Comparison of ENCODE assay signal across 27 cellular contexts in the genomic region with DNA sequence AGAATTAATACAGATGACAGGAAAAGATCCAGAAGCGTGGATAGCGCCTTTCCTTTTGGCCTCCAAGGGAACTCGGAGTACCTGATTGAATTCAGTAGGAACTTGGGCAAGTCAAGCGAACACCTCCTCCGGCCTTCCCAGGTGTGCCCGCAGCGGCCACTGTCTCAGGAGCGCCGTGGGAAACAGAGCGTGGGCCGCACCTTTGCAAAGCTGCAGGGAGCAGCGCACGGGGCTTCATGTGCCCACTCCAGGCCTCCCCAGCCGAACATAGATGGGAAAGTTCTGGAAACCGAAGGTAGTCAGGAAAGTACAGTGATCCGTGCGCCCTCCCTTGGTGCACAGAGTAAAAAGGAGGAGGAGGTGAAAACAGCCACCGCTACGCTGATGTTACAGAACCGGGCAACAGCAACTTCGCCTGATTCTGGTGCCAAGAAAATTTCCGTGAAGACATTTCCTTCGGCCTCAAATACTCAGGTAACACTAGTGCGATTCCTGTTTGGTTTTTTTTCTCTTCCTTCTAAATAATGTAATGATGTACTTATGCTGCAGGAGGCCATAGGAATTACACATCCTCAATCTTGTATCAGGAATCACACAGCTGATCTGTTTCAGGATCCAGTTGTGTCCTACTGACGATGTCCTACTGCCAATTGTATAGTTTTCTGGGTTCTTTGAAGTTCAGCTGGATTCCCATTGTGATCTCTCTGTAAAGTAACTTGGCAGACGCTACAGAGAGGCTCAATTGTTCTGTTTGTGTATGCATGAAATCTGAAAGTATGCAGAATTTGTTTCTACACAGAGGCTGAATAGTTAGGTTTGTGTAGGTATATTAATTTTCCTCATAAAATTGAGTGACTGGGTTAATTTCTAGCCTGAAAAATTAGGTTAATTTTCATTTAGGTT.
DNase-seq lines count a peak whose midpoint lies in the region; ATAC-seq, FAIRE-seq and TF ChIP-seq lines count a peak whose summit lies in the region.
"Had no signal": no experiment of that assay in that cellular context is flagged by ENCODE, and none has a peak within 500 bp of the region (broad histone marks: within the 10 kb centered on the region; RNA-seq: fewer than 3 reads in every experiment).

No MANE protein-coding gene starts in this region.

- in situ Hi-C loops in IMR-90 (cut with MboI; ENCODE audit: low sequenced_read_pairs) = no loop called here

- intact Hi-C loops in IMR-90 (cut with micrococcal nuclease) (no loop called here), kidney (cut with DNase I) (no loop called here), prostate gland (cut with DNase I) (no loop called here)
- intact Hi-C loops in CD8-positive, alpha-beta T cell (cut with DNase I, micrococcal nuclease) = no loop called here

- dilution Hi-C loops in IMR-90 (cut with HindIII; ENCODE audit: low sequenced_read_pairs, unreplicated experiment) = no loop called here

- H3K9ac ChIP-seq in IMR-90 (ENCODE audit: low read depth, low read length) (no peak overlapping the region), kidney (ENCODE audit: low read length in 2 of 2) (peak overlapping the region in 1 of 2 donors; percentile 63)

- H2AK9ac ChIP-seq in IMR-90 (replicated peaks; ENCODE audit: low read depth, low read length, poor library complexity) = peak overlapping the region; percentile 50

- H2BK20ac ChIP-seq in IMR-90 (ENCODE audit: low read depth, low read length) = no peak overlapping the region

- H2BK5ac ChIP-seq in IMR-90 (ENCODE audit: low read depth, low read length, poor library complexity, severe bottlenecking) = no peak overlapping the region

- peak overlapping the region; percentile 29 for H2AFZ ChIP-seq in IMR-90 (replicated peaks; ENCODE audit: low read length, poor library complexity)
- H2AFZ ChIP-seq: PC-9 had no signal

- no peak overlapping the region for H3K14ac ChIP-seq in IMR-90 (replicated peaks; ENCODE audit: low read depth, low read length)

- no peak for FAIRE-seq in kidney (lab: Jason Lieb, UNC)
- FAIRE-seq: A549, D721Med, GM19239, H1 had no signal

- H3K4ac ChIP-seq in IMR-90 (ENCODE audit: low read depth, low read length) = no peak overlapping the region

- TF ChIP-seq RAD21 in IMR-90 (IDR thresholded peaks at IDR 0.05; ENCODE audit: low read length) = no peak

- H2AK5ac ChIP-seq in IMR-90 (ENCODE audit: low read depth, low read length) = no peak overlapping the region

- no peak overlapping the region for H3K27ac ChIP-seq in IMR-90 (ENCODE audit: insufficient read depth, low read length)
- H3K27ac ChIP-seq in kidney (ENCODE audit: low read depth in 2 of 2, low read length in 2 of 2) = peak overlapping the region; percentile 29 to 43
- peak overlapping the region; percentile 46 to 62 for H3K27ac ChIP-seq in prostate gland
- H3K27ac ChIP-seq in CD8-positive, alpha-beta T cell (ENCODE audit: low read depth, low read length) = no peak overlapping the region
- H3K27ac ChIP-seq: A549, PC-9, SK-N-MC had no signal

- no peak overlapping the region for H3K56ac ChIP-seq in IMR-90 (ENCODE audit: extremely low read depth, insufficient read depth, low read length)

- ATAC-seq in IMR-90 (ENCODE audit: low read depth) (no peak), HG03439 (IDR thresholded peaks at IDR 0.05; ENCODE audit: unreplicated experiment) (no peak)
- no peak for ATAC-seq in CD8-positive, alpha-beta T cell
- ATAC-seq: HCT116 had no signal

- no peaks in the 10 kb centered on the region for H3K4me1 Mint-ChIP-seq in CD8-positive, alpha-beta T cell (ENCODE audit: low read depth)

- H3K4me3 Mint-ChIP-seq in CD8-positive, alpha-beta T cell = no peak overlapping the region
- H3K4me3 Mint-ChIP-seq: B cell, CD14-positive monocyte had no signal

- H4K91ac ChIP-seq in IMR-90 (ENCODE audit: insufficient read depth, low read depth, low read length) = no peak overlapping the region

- H3K23ac ChIP-seq in IMR-90 (ENCODE audit: low read depth, low read length) = no peak overlapping the region

- H4K20me1 ChIP-seq in IMR-90 (ENCODE audit: insufficient read depth, low read length) = no peaks in the 10 kb centered on the region

- no peak overlapping the region for H2BK15ac ChIP-seq in IMR-90 (ENCODE audit: low read depth, low read length)

- CTCF ChIA-PET in IMR-90 (lab: Yijun Ruan, JAX) = no interaction called here
- CTCF ChIA-PET in CD8-positive, alpha-beta T cell (lab: Charles Lee) = no interaction called here

- H3K27me3 Mint-ChIP-seq in CD8-positive, alpha-beta T cell (ENCODE audit: low read depth) = peaks cover 9% of the 10 kb centered on the region

- H3K18ac ChIP-seq in IMR-90 (ENCODE audit: low read depth, low read length) = no peak overlapping the region

- TF ChIP-seq CTCF in IMR-90 (conservative IDR thresholded peaks at IDR 0.05; ENCODE audit: low read depth, low read length) = no peak
- TF ChIP-seq CTCF in kidney (IDR thresholded peaks at IDR 0.05; ENCODE audit: borderline replicate concordance, extremely low read depth, insufficient read depth) = no peak
- peak in 1 of 4 experiments; percentile 2 for TF ChIP-seq CTCF in prostate gland (IDR thresholded peaks at IDR 0.05)
- TF ChIP-seq CTCF in CD8-positive, alpha-beta T cell (IDR thresholded peaks at IDR 0.05) = no peak

- H2BK120ac ChIP-seq in IMR-90 (ENCODE audit: low read depth, low read length) = no peak overlapping the region

- H3K27me3 ChIP-seq in IMR-90 (ENCODE audit: control insufficient read depth, insufficient read depth, low read length) (peaks cover 4% of the 10 kb centered on the region; the same call in 1 of the 2 replicates), prostate gland (replicated peaks; ENCODE audit: insufficient read depth) (no peaks in the 10 kb centered on the region)
- H3K27me3 ChIP-seq in CD8-positive, alpha-beta T cell (ENCODE audit: insufficient read depth, low read length) = no peaks in the 10 kb centered on the region

- 97% methylated on average over 17 of the region's 26 CpGs; no CpG with 5 or more reads in 1 of the 2 experiments for WGBS in IMR-90 (ENCODE audit: extremely low coverage in 2 of 2, insufficient read length in 1 of 2), 2 experiments
- WGBS in prostate gland = 68% methylated on average over 26 of the region's 26 CpGs

- H3K4me3 ChIP-seq in IMR-90 (ENCODE audit: insufficient read depth, low read depth, low read length) = no peak overlapping the region
- peak overlapping the region in 1 of 2 donors; percentile 20 for H3K4me3 ChIP-seq in kidney (ENCODE audit: low read length in 2 of 2)
- no peak overlapping the region for H3K4me3 ChIP-seq in prostate gland
- no peak overlapping the region for H3K4me3 ChIP-seq in CD8-positive, alpha-beta T cell (ENCODE audit: low read depth, low read length)
- H3K4me3 ChIP-seq: A549, PC-9, SK-N-MC had no signal

- TF ChIP-seq POLR2A in IMR-90 (IDR thresholded peaks at IDR 0.05; ENCODE audit: low read depth, low read length) (no peak), prostate gland (IDR thresholded peaks at IDR 0.05) (no peak)

- no peaks in the 10 kb centered on the region for H3K4me1 ChIP-seq in IMR-90 (ENCODE audit: control insufficient read depth, insufficient read depth, low read length)
- H3K4me1 ChIP-seq in kidney (ENCODE audit: control insufficient read depth in 1 of 2, insufficient read depth in 1 of 2, low read depth in 1 of 2, low read length in 2 of 2) = peaks cover 11 to 30% of the 10 kb centered on the region in 2 donors
- no peaks in the 10 kb centered on the region for H3K4me1 ChIP-seq in prostate gland (replicated peaks)
- H3K4me1 ChIP-seq in CD8-positive, alpha-beta T cell (ENCODE audit: insufficient read depth, low read length) = no peaks in the 10 kb centered on the region
- H3K4me1 ChIP-seq: A549 had no signal

- no peaks in the 10 kb centered on the region for H3K79me1 ChIP-seq in IMR-90 (ENCODE audit: low read depth in 1 of 2, low read length in 2 of 2)

- POLR2A ChIA-PET in IMR-90 (lab: Charles Lee; ENCODE audit: unreplicated experiment) = no interaction called here
- POLR2A ChIA-PET in CD8-positive, alpha-beta T cell (lab: Charles Lee) = no interaction called here

- H3K9me1 ChIP-seq in IMR-90 (ENCODE audit: insufficient read depth, low read length) = no peaks in the 10 kb centered on the region

- H3K4me2 ChIP-seq in IMR-90 (ENCODE audit: low read depth, low read length) = no peak overlapping the region
- H3K4me2 ChIP-seq: A549, PC-9 had no signal

- no TSS peak for BruUV-seq in IMR-90 (replicated peaks; lab: Mats Ljungman, UMichigan)

- no peak overlapping the region for H4K5ac ChIP-seq in IMR-90 (ENCODE audit: low read depth, low read length)

- no peak overlapping the region for H3K27ac Mint-ChIP-seq in CD8-positive, alpha-beta T cell
- H3K27ac Mint-ChIP-seq: B cell, CD14-positive monocyte had no signal

- no peaks in the 10 kb centered on the region for H3K36me3 Mint-ChIP-seq in CD8-positive, alpha-beta T cell
- H3K36me3 Mint-ChIP-seq: CD14-positive monocyte had no signal

- no peak overlapping the region for H4K8ac ChIP-seq in IMR-90 (ENCODE audit: low read depth in 2 of 2, low read length in 2 of 2)

- H3K9me3 ChIP-seq in IMR-90 (ENCODE audit: control insufficient read depth, insufficient read depth, low read length) (no peaks in the 10 kb centered on the region), kidney (ENCODE audit: control insufficient read depth in 1 of 2, low read length in 2 of 2) (no peaks in the 10 kb centered on the region), prostate gland (no peaks in the 10 kb centered on the region)
- no peaks in the 10 kb centered on the region for H3K9me3 ChIP-seq in CD8-positive, alpha-beta T cell (ENCODE audit: low read length)
- H3K9me3 ChIP-seq: A549 had no signal

- DNase-seq in IMR-90 (no peak), dermis blood vessel endothelial cell (peak; percentile 34), kidney (no peak), prostate gland (ENCODE audit: low spot score) (no peak), 8988T (no peak)
- no peak for DNase-seq in CD8-positive, alpha-beta T cell
- DNase-seq: DMS53, GDM1, KG1, NCI-H1092, NCI-H1436 treated with DMSO at 0.1 percent for 48 hours, NCI-H2029, NCI-H226, NCI-H510A treated with DMSO at 0.1 percent for 48 hours, NCI-H748 treated with DMSO at 0.1 percent for 48 hours, PC-9, RPMI8226, SHP77 had no signal

- H3K9me3 Mint-ChIP-seq in CD8-positive, alpha-beta T cell = no peaks in the 10 kb centered on the region
- H3K9me3 Mint-ChIP-seq: CD14-positive monocyte had no signal

- H3K36me3 ChIP-seq in IMR-90 (ENCODE audit: control insufficient read depth, insufficient read depth, low read length) (no peaks in the 10 kb centered on the region), kidney (ENCODE audit: control insufficient read depth in 1 of 2, insufficient read depth in 2 of 2, low read length in 2 of 2) (peaks cover 15 to 30% of the 10 kb centered on the region in 2 donors), prostate gland (no peaks in the 10 kb centered on the region)
- H3K36me3 ChIP-seq in CD8-positive, alpha-beta T cell (ENCODE audit: insufficient read depth, low read length) = no peaks in the 10 kb centered on the region

TF ChIP-seq in IMR-90, 13 proteins besides CTCF, POLR2A, EP300 and RAD21 (continues in another document):
- TF ChIP-seq FOS (IDR thresholded peaks at IDR 0.05; ENCODE audit: low read depth, low read length) (no peak), SMC3 (IDR thresholded peaks at IDR 0.05; ENCODE audit: low read depth, low read length) (no peak)

Comparison
In these comparisons a context has a peak if more than half of its experiments do, and no peak if none do; other contexts are left out.
1. H3K27ac ChIP-seq: peak in kidney (2 of 2) and prostate gland (2 of 2); none in IMR-90 (single experiment) and CD8-positive, alpha-beta T cell (single experiment).